Comparison of ENCODE assay signal across 1 cellular context in the genomic region with DNA sequence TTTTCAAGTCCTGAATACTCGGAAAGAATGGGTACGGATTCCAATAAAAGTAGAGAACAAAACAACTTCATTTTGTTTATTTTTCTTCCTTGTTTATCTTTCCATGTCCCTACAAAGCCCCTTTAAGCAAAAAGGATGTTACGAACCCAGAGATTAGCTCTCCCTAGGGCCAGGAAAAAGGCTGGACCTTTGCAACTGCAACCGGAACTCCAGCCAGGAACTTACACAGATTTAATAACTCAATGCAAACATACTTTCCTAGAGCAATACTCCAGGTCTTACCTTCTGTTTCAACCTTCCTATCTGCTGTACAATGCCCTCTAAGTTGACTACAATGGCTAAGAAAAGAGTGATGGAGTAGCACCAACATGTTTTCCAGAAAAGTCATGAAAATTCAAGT.
TF ChIP-seq lines count a peak whose summit lies in the region.

No MANE protein-coding gene starts in this region.

TF ChIP-seq in HepG2, 621 proteins besides CTCF, POLR2A, EP300 and RAD21 (continued from another document and continues in another):
- TF ChIP-seq, protein P1, sequence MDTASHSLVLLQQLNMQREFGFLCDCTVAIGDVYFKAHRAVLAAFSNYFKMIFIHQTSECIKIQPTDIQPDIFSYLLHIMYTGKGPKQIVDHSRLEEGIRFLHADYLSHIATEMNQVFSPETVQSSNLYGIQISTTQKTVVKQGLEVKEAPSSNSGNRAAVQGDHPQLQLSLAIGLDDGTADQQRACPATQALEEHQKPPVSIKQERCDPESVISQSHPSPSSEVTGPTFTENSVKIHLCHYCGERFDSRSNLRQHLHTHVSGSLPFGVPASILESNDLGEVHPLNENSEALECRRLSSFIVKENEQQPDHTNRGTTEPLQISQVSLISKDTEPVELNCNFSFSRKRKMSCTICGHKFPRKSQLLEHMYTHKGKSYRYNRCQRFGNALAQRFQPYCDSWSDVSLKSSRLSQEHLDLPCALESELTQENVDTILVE (CRISPR knock-in tag; IDR thresholded peaks at IDR 0.05) = 0 out of 2 replicates have a peak, but pooled peaks have one; percentile 30
- no peak for TF ChIP-seq ZFYVE20 (CRISPR knock-in tag; IDR thresholded peaks at IDR 0.05; ENCODE audit: borderline replicate concordance, low read depth)
- no peak for TF ChIP-seq MTF1 (CRISPR knock-in tag; IDR thresholded peaks at IDR 0.05)
- TF ChIP-seq SOX5 (CRISPR knock-in tag; IDR thresholded peaks at IDR 0.05; ENCODE audit: borderline replicate concordance) = peak; percentile 63; the same call in 1 of the 2 replicates
- TF ChIP-seq, protein P2, sequence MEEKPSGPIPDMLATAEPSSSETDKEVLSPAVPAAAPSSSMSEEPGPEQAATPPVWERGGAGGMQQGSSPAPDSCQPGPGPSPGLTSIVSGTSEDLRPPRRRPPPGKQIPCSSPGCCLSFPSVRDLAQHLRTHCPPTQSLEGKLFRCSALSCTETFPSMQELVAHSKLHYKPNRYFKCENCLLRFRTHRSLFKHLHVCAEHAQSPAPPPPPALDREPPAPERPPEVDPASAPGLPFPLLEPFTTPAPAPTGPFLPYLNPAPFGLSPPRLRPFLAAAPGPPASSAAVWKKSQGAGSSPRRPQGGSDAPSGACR (CRISPR knock-in tag; IDR thresholded peaks at IDR 0.05) = no peak; the same call in 1 of the 2 replicates
- TF ChIP-seq, protein P3, sequence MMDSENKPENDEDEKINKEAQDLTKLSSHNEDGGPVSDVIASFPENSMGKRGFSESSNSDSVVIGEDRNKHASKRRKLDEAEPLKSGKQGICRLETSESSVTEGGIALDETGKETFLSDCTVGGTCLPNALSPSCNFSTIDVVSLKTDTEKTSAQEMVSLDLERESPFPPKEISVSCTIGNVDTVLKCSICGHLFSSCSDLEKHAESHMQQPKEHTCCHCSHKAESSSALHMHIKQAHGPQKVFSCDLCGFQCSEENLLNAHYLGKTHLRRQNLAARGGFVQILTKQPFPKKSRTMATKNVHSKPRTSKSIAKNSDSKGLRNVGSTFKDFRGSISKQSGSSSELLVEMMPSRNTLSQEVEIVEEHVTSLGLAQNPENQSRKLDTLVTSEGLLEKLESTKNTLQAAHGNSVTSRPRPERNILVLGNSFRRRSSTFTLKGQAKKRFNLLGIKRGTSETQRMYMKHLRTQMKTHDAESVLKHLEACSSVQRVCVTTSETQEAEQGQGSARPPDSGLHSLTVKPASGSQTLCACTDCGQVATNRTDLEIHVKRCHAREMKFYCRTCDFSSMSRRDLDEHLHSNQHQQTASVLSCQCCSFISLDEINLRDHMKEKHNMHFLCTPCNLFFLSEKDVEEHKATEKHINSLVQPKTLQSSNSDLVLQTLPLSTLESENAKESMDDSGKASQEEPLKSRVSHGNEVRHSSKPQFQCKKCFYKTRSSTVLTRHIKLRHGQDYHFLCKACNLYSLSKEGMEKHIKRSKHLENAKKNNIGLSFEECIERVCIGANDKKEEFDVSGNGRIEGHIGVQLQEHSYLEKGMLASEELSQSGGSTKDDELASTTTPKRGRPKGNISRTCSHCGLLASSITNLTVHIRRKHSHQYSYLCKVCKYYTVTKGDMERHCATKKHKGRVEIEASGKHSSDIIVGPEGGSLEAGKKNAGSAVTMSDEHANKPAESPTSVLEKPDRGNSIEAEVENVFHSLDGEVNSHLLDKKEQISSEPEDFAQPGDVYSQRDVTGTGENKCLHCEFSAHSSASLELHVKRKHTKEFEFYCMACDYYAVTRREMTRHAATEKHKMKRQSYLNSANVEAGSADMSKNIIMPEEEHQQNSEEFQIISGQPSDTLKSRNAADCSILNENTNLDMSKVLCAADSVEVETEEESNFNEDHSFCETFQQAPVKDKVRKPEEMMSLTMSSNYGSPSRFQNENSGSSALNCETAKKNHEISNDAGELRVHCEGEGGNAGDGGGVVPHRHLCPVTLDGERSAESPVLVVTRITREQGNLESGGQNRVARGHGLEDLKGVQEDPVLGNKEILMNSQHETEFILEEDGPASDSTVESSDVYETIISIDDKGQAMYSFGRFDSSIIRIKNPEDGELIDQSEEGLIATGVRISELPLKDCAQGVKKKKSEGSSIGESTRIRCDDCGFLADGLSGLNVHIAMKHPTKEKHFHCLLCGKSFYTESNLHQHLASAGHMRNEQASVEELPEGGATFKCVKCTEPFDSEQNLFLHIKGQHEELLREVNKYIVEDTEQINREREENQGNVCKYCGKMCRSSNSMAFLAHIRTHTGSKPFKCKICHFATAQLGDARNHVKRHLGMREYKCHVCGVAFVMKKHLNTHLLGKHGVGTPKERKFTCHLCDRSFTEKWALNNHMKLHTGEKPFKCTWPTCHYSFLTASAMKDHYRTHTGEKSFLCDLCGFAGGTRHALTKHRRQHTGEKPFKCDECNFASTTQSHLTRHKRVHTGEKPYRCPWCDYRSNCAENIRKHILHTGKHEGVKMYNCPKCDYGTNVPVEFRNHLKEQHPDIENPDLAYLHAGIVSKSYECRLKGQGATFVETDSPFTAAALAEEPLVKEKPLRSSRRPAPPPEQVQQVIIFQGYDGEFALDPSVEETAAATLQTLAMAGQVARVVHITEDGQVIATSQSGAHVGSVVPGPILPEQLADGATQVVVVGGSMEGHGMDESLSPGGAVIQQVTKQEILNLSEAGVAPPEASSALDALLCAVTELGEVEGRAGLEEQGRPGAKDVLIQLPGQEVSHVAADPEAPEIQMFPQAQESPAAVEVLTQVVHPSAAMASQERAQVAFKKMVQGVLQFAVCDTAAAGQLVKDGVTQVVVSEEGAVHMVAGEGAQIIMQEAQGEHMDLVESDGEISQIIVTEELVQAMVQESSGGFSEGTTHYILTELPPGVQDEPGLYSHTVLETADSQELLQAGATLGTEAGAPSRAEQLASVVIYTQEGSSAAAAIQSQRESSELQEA (CRISPR knock-in tag; IDR thresholded peaks at IDR 0.05; ENCODE audit: not compliant biosample characterization) = no peak
- TF ChIP-seq RBM39 (IDR thresholded peaks at IDR 0.05; ENCODE audit: low read depth, low read length, poor library complexity, severe bottlenecking) = no peak
- peak; percentile 87 for TF ChIP-seq ZSCAN29 (CRISPR knock-in tag; conservative IDR thresholded peaks at IDR 0.05)
- peak; percentile 98 for TF ChIP-seq GFI1 (CRISPR knock-in tag; IDR thresholded peaks at IDR 0.05; ENCODE audit: borderline replicate concordance)
- peak; percentile 65 for TF ChIP-seq CEBPG (CRISPR knock-in tag; IDR thresholded peaks at IDR 0.05)
- peak; percentile 67; the same call in 1 of the 2 replicates for TF ChIP-seq FOXO1 (CRISPR knock-in tag; IDR thresholded peaks at IDR 0.05)
- TF ChIP-seq KMT2B (CRISPR knock-in tag; IDR thresholded peaks at IDR 0.05) = no peak
- peak; percentile 98 for TF ChIP-seq ETV5 (CRISPR knock-in tag; IDR thresholded peaks at IDR 0.05; ENCODE audit: borderline replicate concordance)
- TF ChIP-seq RCOR2 (CRISPR knock-in tag; IDR thresholded peaks at IDR 0.05) = no peak; the same call in none of the 2 replicates
- TF ChIP-seq ZNF382 (CRISPR knock-in tag; IDR thresholded peaks at IDR 0.05; ENCODE audit: borderline replicate concordance) = no peak
- TF ChIP-seq, protein P4, sequence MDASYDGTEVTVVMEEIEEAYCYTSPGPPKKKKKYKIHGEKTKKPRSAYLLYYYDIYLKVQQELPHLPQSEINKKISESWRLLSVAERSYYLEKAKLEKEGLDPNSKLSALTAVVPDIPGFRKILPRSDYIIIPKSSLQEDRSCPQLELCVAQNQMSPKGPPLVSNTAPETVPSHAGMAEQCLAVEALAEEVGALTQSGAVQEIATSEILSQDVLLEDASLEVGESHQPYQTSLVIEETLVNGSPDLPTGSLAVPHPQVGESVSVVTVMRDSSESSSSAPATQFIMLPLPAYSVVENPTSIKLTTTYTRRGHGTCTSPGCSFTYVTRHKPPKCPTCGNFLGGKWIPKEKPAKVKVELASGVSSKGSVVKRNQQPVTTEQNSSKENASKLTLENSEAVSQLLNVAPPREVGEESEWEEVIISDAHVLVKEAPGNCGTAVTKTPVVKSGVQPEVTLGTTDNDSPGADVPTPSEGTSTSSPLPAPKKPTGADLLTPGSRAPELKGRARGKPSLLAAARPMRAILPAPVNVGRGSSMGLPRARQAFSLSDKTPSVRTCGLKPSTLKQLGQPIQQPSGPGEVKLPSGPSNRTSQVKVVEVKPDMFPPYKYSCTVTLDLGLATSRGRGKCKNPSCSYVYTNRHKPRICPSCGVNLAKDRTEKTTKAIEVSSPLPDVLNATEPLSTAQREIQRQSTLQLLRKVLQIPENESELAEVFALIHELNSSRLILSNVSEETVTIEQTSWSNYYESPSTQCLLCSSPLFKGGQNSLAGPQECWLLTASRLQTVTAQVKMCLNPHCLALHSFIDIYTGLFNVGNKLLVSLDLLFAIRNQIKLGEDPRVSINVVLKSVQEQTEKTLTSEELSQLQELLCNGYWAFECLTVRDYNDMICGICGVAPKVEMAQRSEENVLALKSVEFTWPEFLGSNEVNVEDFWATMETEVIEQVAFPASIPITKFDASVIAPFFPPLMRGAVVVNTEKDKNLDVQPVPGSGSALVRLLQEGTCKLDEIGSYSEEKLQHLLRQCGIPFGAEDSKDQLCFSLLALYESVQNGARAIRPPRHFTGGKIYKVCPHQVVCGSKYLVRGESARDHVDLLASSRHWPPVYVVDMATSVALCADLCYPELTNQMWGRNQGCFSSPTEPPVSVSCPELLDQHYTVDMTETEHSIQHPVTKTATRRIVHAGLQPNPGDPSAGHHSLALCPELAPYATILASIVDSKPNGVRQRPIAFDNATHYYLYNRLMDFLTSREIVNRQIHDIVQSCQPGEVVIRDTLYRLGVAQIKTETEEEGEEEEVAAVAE (CRISPR knock-in tag; IDR thresholded peaks at IDR 0.05; ENCODE audit: borderline replicate concordance) = 0 out of 2 replicates have a peak, but pooled peaks have one; percentile 18
- TF ChIP-seq CREM (IDR thresholded peaks at IDR 0.05) = peak; percentile 40; the same call in 1 of the 2 replicates
- TF ChIP-seq CREM (CRISPR knock-in tag; IDR thresholded peaks at IDR 0.05) = no peak
- peak; percentile 41; the same call in 1 of the 2 replicates for TF ChIP-seq KAT8 (CRISPR knock-in tag; IDR thresholded peaks at IDR 0.05)
- 0 out of 2 replicates have a peak, but pooled peaks have one; percentile 25 for TF ChIP-seq NR2C2 (CRISPR knock-in tag; IDR thresholded peaks at IDR 0.05; ENCODE audit: borderline replicate concordance)
- TF ChIP-seq GTF2F1 (IDR thresholded peaks at IDR 0.05; ENCODE audit: low read length) = no peak
- 0 out of 2 replicates have a peak, but pooled peaks have one; percentile 32 for TF ChIP-seq HOXA5 (CRISPR knock-in tag; IDR thresholded peaks at IDR 0.05)
- TF ChIP-seq PHF21A (CRISPR knock-in tag; IDR thresholded peaks at IDR 0.05) = peak; percentile 92
- TF ChIP-seq ELF1 (CRISPR knock-in tag; IDR thresholded peaks at IDR 0.05) = peak; percentile 50; the same call in 1 of the 2 replicates
- 0 out of 2 replicates have a peak, but pooled peaks have one; percentile 22 for TF ChIP-seq FOSL2 (CRISPR knock-in tag; IDR thresholded peaks at IDR 0.05)
- TF ChIP-seq TAF15 (IDR thresholded peaks at IDR 0.05; ENCODE audit: low read depth, low read length, poor library complexity, severe bottlenecking) = no peak
- TF ChIP-seq, protein P5, sequence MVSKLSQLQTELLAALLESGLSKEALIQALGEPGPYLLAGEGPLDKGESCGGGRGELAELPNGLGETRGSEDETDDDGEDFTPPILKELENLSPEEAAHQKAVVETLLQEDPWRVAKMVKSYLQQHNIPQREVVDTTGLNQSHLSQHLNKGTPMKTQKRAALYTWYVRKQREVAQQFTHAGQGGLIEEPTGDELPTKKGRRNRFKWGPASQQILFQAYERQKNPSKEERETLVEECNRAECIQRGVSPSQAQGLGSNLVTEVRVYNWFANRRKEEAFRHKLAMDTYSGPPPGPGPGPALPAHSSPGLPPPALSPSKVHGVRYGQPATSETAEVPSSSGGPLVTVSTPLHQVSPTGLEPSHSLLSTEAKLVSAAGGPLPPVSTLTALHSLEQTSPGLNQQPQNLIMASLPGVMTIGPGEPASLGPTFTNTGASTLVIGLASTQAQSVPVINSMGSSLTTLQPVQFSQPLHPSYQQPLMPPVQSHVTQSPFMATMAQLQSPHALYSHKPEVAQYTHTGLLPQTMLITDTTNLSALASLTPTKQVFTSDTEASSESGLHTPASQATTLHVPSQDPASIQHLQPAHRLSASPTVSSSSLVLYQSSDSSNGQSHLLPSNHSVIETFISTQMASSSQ (IDR thresholded peaks at IDR 0.05; ENCODE audit: low read depth) = 0 out of 2 replicates have a peak, but pooled peaks have one; percentile 16
- TF ChIP-seq, protein P5 (CRISPR knock-in tag; IDR thresholded peaks at IDR 0.05; ENCODE audit: borderline replicate concordance) = no peak; the same call in 1 of the 2 replicates
- TF ChIP-seq, protein P6, sequence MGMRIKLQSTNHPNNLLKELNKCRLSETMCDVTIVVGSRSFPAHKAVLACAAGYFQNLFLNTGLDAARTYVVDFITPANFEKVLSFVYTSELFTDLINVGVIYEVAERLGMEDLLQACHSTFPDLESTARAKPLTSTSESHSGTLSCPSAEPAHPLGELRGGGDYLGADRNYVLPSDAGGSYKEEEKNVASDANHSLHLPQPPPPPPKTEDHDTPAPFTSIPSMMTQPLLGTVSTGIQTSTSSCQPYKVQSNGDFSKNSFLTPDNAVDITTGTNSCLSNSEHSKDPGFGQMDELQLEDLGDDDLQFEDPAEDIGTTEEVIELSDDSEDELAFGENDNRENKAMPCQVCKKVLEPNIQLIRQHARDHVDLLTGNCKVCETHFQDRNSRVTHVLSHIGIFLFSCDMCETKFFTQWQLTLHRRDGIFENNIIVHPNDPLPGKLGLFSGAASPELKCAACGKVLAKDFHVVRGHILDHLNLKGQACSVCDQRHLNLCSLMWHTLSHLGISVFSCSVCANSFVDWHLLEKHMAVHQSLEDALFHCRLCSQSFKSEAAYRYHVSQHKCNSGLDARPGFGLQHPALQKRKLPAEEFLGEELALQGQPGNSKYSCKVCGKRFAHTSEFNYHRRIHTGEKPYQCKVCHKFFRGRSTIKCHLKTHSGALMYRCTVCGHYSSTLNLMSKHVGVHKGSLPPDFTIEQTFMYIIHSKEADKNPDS (CRISPR knock-in tag; IDR thresholded peaks at IDR 0.05) = peak; percentile 89
- TF ChIP-seq, protein P7, sequence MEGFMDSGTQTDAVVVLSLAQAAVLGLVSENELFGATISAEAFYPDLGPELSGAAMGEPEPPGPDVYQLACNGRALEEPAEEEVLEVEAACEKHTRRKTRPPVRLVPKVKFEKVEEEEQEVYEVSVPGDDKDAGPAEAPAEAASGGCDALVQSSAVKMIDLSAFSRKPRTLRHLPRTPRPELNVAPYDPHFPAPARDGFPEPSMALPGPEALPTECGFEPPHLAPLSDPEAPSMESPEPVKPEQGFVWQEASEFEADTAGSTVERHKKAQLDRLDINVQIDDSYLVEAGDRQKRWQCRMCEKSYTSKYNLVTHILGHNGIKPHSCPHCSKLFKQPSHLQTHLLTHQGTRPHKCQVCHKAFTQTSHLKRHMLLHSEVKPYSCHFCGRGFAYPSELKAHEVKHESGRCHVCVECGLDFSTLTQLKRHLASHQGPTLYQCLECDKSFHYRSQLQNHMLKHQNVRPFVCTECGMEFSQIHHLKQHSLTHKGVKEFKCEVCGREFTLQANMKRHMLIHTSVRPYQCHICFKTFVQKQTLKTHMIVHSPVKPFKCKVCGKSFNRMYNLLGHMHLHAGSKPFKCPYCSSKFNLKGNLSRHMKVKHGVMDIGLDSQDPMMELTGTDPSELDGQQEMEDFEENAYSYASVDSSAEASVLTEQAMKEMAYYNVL (CRISPR knock-in tag; IDR thresholded peaks at IDR 0.05; ENCODE audit: borderline replicate concordance) = peak; percentile 83
